ENCODE assay signal across 10 cellular contexts in genomic region chr12:27552886-27553560, GRCh38. TPM values are rescaled to one million over a fixed set of nuclear protein-coding genes. Genes with fewer than 3 reads are reported as not detected.
DNase-seq lines count a peak whose midpoint lies in the region; ATAC-seq, FAIRE-seq and TF ChIP-seq lines count a peak whose summit lies in the region.
"Had no signal": no experiment of that assay in that cellular context is flagged by ENCODE, and none has a peak within 500 bp of the region (broad histone marks: within the 10 kb centered on the region; RNA-seq: fewer than 3 reads in every experiment).

No MANE protein-coding gene starts in this region.

- no peaks in the 10 kb centered on the region for H3K79me2 ChIP-seq in KMS-11 (ENCODE audit: insufficient read depth, low read depth)
- peaks cover 72% of the 10 kb centered on the region for H3K79me2 ChIP-seq in fibroblast of lung (ENCODE audit: control insufficient read depth, insufficient read depth, low read length)
- H3K79me2 ChIP-seq in Karpas-422 (ENCODE audit: low read length), result no peaks in the 10 kb centered on the region

- no peak for DNase-seq in GM12892 (ENCODE audit: insufficient read length)
- DNase-seq in fibroblast of lung (ENCODE audit: low read depth in 2 of 2), result peak; percentile 28 to 55
- peak; percentile 95 for DNase-seq in putamen (ENCODE audit: low spot score)
- no peak for DNase-seq in islet precursor cell
- DNase-seq in Karpas-422, result no peak
- DNase-seq in activated T-cell treated with anti-CD3 and anti-CD28 coated beads, Interleukin-2, amount 50 U/mL, for 1 hour, result no peak
- DNase-seq in T-helper 17 cell, result no peak
- DNase-seq: Calu3, NCI-H146 had no signal

- no peaks in the 10 kb centered on the region for H3K9me2 ChIP-seq in Karpas-422 (replicated peaks; ENCODE audit: insufficient read depth, low read length)

- H4K20me1 ChIP-seq in KMS-11 (ENCODE audit: insufficient read depth) (no peaks in the 10 kb centered on the region), fibroblast of lung (ENCODE audit: control insufficient read depth, extremely low read depth, insufficient read depth, low read length) (no peaks in the 10 kb centered on the region), Karpas-422 (ENCODE audit: insufficient read depth, low read depth, low read length) (no peaks in the 10 kb centered on the region)

- H3K4me3 Mint-ChIP-seq in T-helper 17 cell, result no peak overlapping the region

- H3K4me1 Mint-ChIP-seq in T-helper 17 cell, result peaks cover 6% of the 10 kb centered on the region

- peaks cover 41% of the 10 kb centered on the region for H3K4me1 ChIP-seq in KMS-11 (ENCODE audit: low read depth, poor library complexity, severe bottlenecking)
- peaks cover 39% of the 10 kb centered on the region for H3K4me1 ChIP-seq in fibroblast of lung (ENCODE audit: control insufficient read depth, extremely low read depth, insufficient read depth, low read length)
- no peaks in the 10 kb centered on the region for H3K4me1 ChIP-seq in Karpas-422 (ENCODE audit: low read length)

- TF ChIP-seq POLR2A in GM12892 (IDR thresholded peaks at IDR 0.05; ENCODE audit: low read depth, low read length), result no peak

- H2AFZ ChIP-seq in KMS-11 (ENCODE audit: low read depth) (no peak overlapping the region), fibroblast of lung (ENCODE audit: low read length) (no peak overlapping the region), Karpas-422 (ENCODE audit: low read length) (no peak overlapping the region)

- H3K27me3 ChIP-seq in KMS-11 (ENCODE audit: insufficient read depth, low read depth) (no peaks in the 10 kb centered on the region), fibroblast of lung (ENCODE audit: control insufficient read depth, insufficient read depth, low read length) (no peaks in the 10 kb centered on the region), Karpas-422 (ENCODE audit: low read length) (no peaks in the 10 kb centered on the region)

- H3K27ac Mint-ChIP-seq in T-helper 17 cell, result no peak overlapping the region

- H3K36me3 ChIP-seq in KMS-11 (ENCODE audit: insufficient read depth) (no peaks in the 10 kb centered on the region), fibroblast of lung (ENCODE audit: control insufficient read depth, insufficient read depth, low read length) (no peaks in the 10 kb centered on the region), Karpas-422 (ENCODE audit: insufficient read depth, low read length) (no peaks in the 10 kb centered on the region)

- no peaks in the 10 kb centered on the region for H3K9me3 ChIP-seq in fibroblast of lung (ENCODE audit: control insufficient read depth, insufficient read depth, low read depth, low read length)
- H3K9me3 ChIP-seq in Karpas-422 (ENCODE audit: low read length), result no peaks in the 10 kb centered on the region
- H3K9me3 ChIP-seq in T-helper 17 cell (ENCODE audit: control insufficient read depth, low read length, poor library complexity, severe bottlenecking), result no peaks in the 10 kb centered on the region

- no peaks in the 10 kb centered on the region for H3K36me3 Mint-ChIP-seq in T-helper 17 cell (ENCODE audit: low read depth)

- peak overlapping the region; percentile 23; the same call in 1 of the 2 replicates for H3K4me2 ChIP-seq in KMS-11
- peak overlapping the region; percentile 56 for H3K4me2 ChIP-seq in fibroblast of lung (ENCODE audit: extremely low read depth, insufficient read depth, low read length)
- H3K4me2 ChIP-seq in Karpas-422 (ENCODE audit: low read depth, low read length, poor library complexity, severe bottlenecking), result no peak overlapping the region

- H3K4me3 ChIP-seq in KMS-11 (IDR thresholded peaks at IDR 0.05; ENCODE audit: insufficient read depth, low read depth, low read length) (no peak overlapping the region), fibroblast of lung (replicated peaks in 1 of 4; ENCODE audit: control extremely low read depth in 1 of 4, insufficient read depth in 1 of 4, low read depth in 3 of 4, low read length in 4 of 4) (no peak overlapping the region), Karpas-422 (ENCODE audit: low read length) (no peak overlapping the region)

- H3K9ac ChIP-seq in KMS-11 (no peak overlapping the region), fibroblast of lung (ENCODE audit: insufficient read depth, low read length) (no peak overlapping the region), Karpas-422 (ENCODE audit: low read length) (no peak overlapping the region)

- peak; percentile 64 for FAIRE-seq in GM12892 (lab: Jason Lieb, UNC)

- TF ChIP-seq CTCF in KMS-11 (conservative IDR thresholded peaks at IDR 0.05; ENCODE audit: low read depth, low read length) (no peak), fibroblast of lung (conservative IDR thresholded peaks at IDR 0.05 in 1 of 2, IDR thresholded peaks at IDR 0.05 in 1 of 2; ENCODE audit: low read depth in 1 of 2, low read length in 2 of 2) (no peak)

- H3K27ac ChIP-seq in KMS-11 (peak overlapping the region; percentile 17; the same call in 1 of the 2 replicates), fibroblast of lung (ENCODE audit: insufficient read depth, low read length) (peak overlapping the region; percentile 61), Karpas-422 (ENCODE audit: low read length) (no peak overlapping the region)

- no peak for ATAC-seq in T-helper 17 cell

- peaks cover 8% of the 10 kb centered on the region for H3K27me3 Mint-ChIP-seq in T-helper 17 cell

RNA-seq across cellular contexts. Expression of gene PPFIBP1, which starts 29.0 kb away (rescaled TPM):
- 16.9 TPM for polyA plus RNA-seq in GM12892 (2012; ENCODE audit: missing spikeins)
- total RNA-seq in fibroblast of lung, result 51.4 and 93.0 TPM in 2 replicates
- 46.8 and 65.1 TPM in 2 replicates for polyA plus RNA-seq in fibroblast of lung
- 26.7 and 40.5 TPM in 2 replicates for polyA plus RNA-seq in fibroblast of lung (2012)
- 29.9 and 58.7 TPM in 2 replicates for polyA minus RNA-seq in fibroblast of lung (ENCODE audit: low replicate concordance)
- total RNA-seq in Karpas-422 (2014; rRNA removed; shearing (Covaris generic); ENCODE audit: low replicate concordance), result 1.2 and 3.6 TPM in 2 replicates
- 1 to 10 TPM; 2.1 to 4.1 TPM for total RNA-seq in T-helper 17 cell

Comparison
In these comparisons a context has a peak if more than half of its experiments do, and no peak if none do; other contexts are left out.
1. DNase-seq: peak in fibroblast of lung (2 of 2) and putamen (single experiment); none in GM12892 (single experiment), islet precursor cell (single experiment), Karpas-422 (single experiment), activated T-cell treated with anti-CD3 and anti-CD28 coated beads, Interleukin-2, amount 50 U/mL, for 1 hour (single experiment) and T-helper 17 cell (0 of 3).
2. RNA of gene PPFIBP1, which starts 29.0 kb away (total RNA-seq): 51.4 to 93.0 TPM in fibroblast of lung; 2.1 to 4.1 TPM in T-helper 17 cell and 1.2 to 3.6 TPM in Karpas-422; every median in the first group is over 10 times any median in the second.